In the genomic region with DNA sequence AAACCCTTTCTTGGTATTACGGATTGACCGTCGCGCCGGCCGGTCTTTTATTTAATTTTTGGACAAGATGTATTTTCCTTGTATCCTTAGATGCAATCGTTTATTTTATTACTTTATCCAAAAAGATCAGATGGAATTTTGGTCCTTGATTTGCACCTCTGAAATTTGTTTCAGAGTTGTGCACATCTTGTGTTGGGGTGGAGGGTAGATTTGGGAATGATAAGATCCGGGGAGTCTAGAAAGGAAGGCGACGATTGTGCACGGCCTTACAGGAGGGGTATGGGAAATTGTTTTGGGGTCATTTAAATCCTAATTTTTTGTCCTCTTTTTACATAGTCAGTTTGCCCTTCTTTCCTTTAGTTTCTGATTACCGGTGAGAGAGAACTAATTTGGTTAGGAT, we compare ENCODE assay signal across 8 cellular contexts. TPM values are rescaled to one million over a fixed set of nuclear protein-coding genes. Genes with fewer than 3 reads are reported as not detected.
DNase-seq lines count a peak whose midpoint lies in the region; ATAC-seq and TF ChIP-seq lines count a peak whose summit lies in the region.

No MANE protein-coding gene starts in this region.

- H3K27ac ChIP-seq in cardiac muscle cell (peak overlapping the region; percentile 99), body of pancreas (peak overlapping the region in 3 of 4 donors; percentile 91 to 95 (median 93)), upper lobe of left lung (peak overlapping the region; percentile 98 to 100 (median 99))

- intact Hi-C loops in Right ventricle myocardium inferior (cut with DNase I) = no loop called here
- intact Hi-C loops in body of pancreas (cut with DNase I) = no loop called here

- peaks cover 20% of the 10 kb centered on the region for H3K4me1 Mint-ChIP-seq in memory B cell

- TF ChIP-seq POLR2A in body of pancreas (IDR thresholded peaks at IDR 0.05) (no peak), upper lobe of left lung (IDR thresholded peaks at IDR 0.05) (no peak)

- peak overlapping the region; percentile 97 for H3K4me3 ChIP-seq in cardiac muscle cell
- peak overlapping the region; percentile 45 to 81 for H3K4me3 ChIP-seq in body of pancreas
- H3K4me3 ChIP-seq in upper lobe of left lung = peak overlapping the region; percentile 74 to 94 (median 92)

- peak overlapping the region; percentile 96 for H3K27ac Mint-ChIP-seq in memory B cell

- H3K4me1 ChIP-seq in cardiac muscle cell (ENCODE audit: low read depth) (peaks cover 31% of the 10 kb centered on the region), body of pancreas (peaks cover 25% of the 10 kb centered on the region), upper lobe of left lung (peaks cover 30 to 58% (median 39%) of the 10 kb centered on the region in 4 donors)

- TF ChIP-seq CTCF in cardiac muscle cell (IDR thresholded peaks at IDR 0.05; ENCODE audit: low read depth, low read length) (no peak), body of pancreas (IDR thresholded peaks at IDR 0.05) (no peak), upper lobe of left lung (IDR thresholded peaks at IDR 0.05) (no peak), GM10266 (IDR thresholded peaks at IDR 0.05; ENCODE audit: control insufficient read depth, insufficient read depth, low read depth, missing control alignments) (no peak)

- H3K27me3 Mint-ChIP-seq in memory B cell = no peaks in the 10 kb centered on the region

- no peaks in the 10 kb centered on the region for H3K27me3 ChIP-seq in cardiac muscle cell
- H3K27me3 ChIP-seq in body of pancreas = no peaks in the 10 kb centered on the region
- H3K27me3 ChIP-seq in upper lobe of left lung = no peaks in the 10 kb centered on the region

- ATAC-seq in Right ventricle myocardium inferior = no peak
- ATAC-seq in body of pancreas = no peak
- no peak for ATAC-seq in memory B cell (ENCODE audit: low read depth)
- no peak for ATAC-seq in upper lobe of left lung (ENCODE audit: low FRiP score in 2 of 2)

- DNase-seq in cardiac muscle cell (ENCODE audit: low read depth in 1 of 2, low spot score in 1 of 2) (no peak), Right ventricle myocardium inferior (ENCODE audit: missing footprints) (no peak), body of pancreas (no peak), memory B cell (ENCODE audit: low spot score in 2 of 2) (no peak), upper lobe of left lung (no peak), DMS79 (lab: John Stamatoyannopoulos, UW) (no peak), SW480 (ENCODE audit: low spot score) (no peak), GM10266 (ENCODE audit: extremely low spot score) (no peak)

- TF ChIP-seq EP300 in upper lobe of left lung (IDR thresholded peaks at IDR 0.05) = no peak

- H3K9me3 Mint-ChIP-seq in memory B cell = no peaks in the 10 kb centered on the region

- H3K36me3 Mint-ChIP-seq in memory B cell = peaks cover 8% of the 10 kb centered on the region

- WGBS in body of pancreas, 2 donors = 0 to 1% methylated on average over 12 of the region's 12 CpGs
- WGBS in upper lobe of left lung, 2 donors = 0% methylated on average over 12 of the region's 12 CpGs

- peak overlapping the region; percentile 99 for H3K4me3 Mint-ChIP-seq in memory B cell

- no peaks in the 10 kb centered on the region for H3K36me3 ChIP-seq in cardiac muscle cell
- H3K36me3 ChIP-seq in body of pancreas (replicated peaks in 1 of 2; ENCODE audit: insufficient read depth in 1 of 2, low read depth in 2 of 2) = no peaks in the 10 kb centered on the region
- H3K36me3 ChIP-seq in upper lobe of left lung = peaks cover 0 to 10% (median 0%) of the 10 kb centered on the region in 4 donors

- no peaks in the 10 kb centered on the region for H3K9me3 ChIP-seq in cardiac muscle cell (ENCODE audit: low read depth)
- no peaks in the 10 kb centered on the region for H3K9me3 ChIP-seq in body of pancreas
- no peaks in the 10 kb centered on the region for H3K9me3 ChIP-seq in upper lobe of left lung

RNA-seq across cellular contexts. Expression of a gene that starts 1.4 kb away (rescaled TPM):
- total RNA-seq in cardiac muscle cell (28.2 and 37.8 TPM in 2 replicates), Right ventricle myocardium inferior (41.3 TPM), body of pancreas (10 to 100 TPM; 26.5 to 29.0 TPM), upper lobe of left lung (100 to 1,000 TPM in 2 of 6 donors, 10 to 100 TPM in 4; 63.1 to 229 (median 74.0) TPM)
- polyA plus RNA-seq in cardiac muscle cell = 17.6 and 21.0 TPM in 2 replicates
